In genomic region chr3:5019411-5020261, GRCh38 we compare ENCODE assay signal across 8 cellular contexts. TPM values are rescaled to one million over a fixed set of nuclear protein-coding genes. Genes with fewer than 3 reads are reported as not detected.
DNase-seq lines count a peak whose midpoint lies in the region; ATAC-seq, FAIRE-seq and TF ChIP-seq lines count a peak whose summit lies in the region.

No MANE protein-coding gene starts in this region.

- in situ Hi-C loops in brain microvascular endothelial cell (cut with HindIII; ENCODE audit: low pct_ligation_motif_present, low sequenced_read_pairs): no loop called here

- peaks cover 3% of the 10 kb centered on the region; the same call in 2 of the 3 replicates for H3K4me1 Mint-ChIP-seq in GM23338

- peaks cover 82% of the 10 kb centered on the region for H3K4me1 ChIP-seq in keratinocyte (ENCODE audit: control insufficient read depth, extremely low read depth, insufficient read depth, low read length)
- no peaks in the 10 kb centered on the region for H3K4me1 ChIP-seq in GM23338 (ENCODE audit: insufficient read depth)

- TF ChIP-seq CTCF in keratinocyte (optimal IDR thresholded peaks at IDR 0.05 in 1 of 3, IDR thresholded peaks at IDR 0.05 in 1 of 3, conservative IDR thresholded peaks at IDR 0.05 in 1 of 3; ENCODE audit: extremely low read depth in 1 of 3, insufficient read depth in 2 of 3, low read length in 3 of 3): no peak
- TF ChIP-seq CTCF in GM23338 (conservative IDR thresholded peaks at IDR 0.05; ENCODE audit: low read depth in 2 of 2): no peak
- no peak for TF ChIP-seq CTCF in brain microvascular endothelial cell (IDR thresholded peaks at IDR 0.05; ENCODE audit: low read depth, low read length, missing control alignments)

- ATAC-seq in GM18873 (IDR thresholded peaks at IDR 0.05; ENCODE audit: low FRiP score, unreplicated experiment) (no peak), GM23338 (no peak)

- H3K36me3 ChIP-seq in keratinocyte (ENCODE audit: control insufficient read depth in 2 of 2, extremely low read depth in 1 of 2, insufficient read depth in 2 of 2, low read length in 2 of 2) (no peaks in the 10 kb centered on the region), GM23338 (ENCODE audit: insufficient read depth) (no peaks in the 10 kb centered on the region), brain microvascular endothelial cell (replicated peaks) (no peaks in the 10 kb centered on the region)

- no peaks in the 10 kb centered on the region for H3K9me3 ChIP-seq in keratinocyte (ENCODE audit: control insufficient read depth, low read depth, low read length)

- H3K4me3 ChIP-seq in keratinocyte (ENCODE audit: control insufficient read depth in 2 of 3, extremely low read depth in 1 of 3, insufficient read depth in 2 of 3, low read depth in 1 of 3, low read length in 3 of 3): no peak overlapping the region
- no peak overlapping the region for H3K4me3 ChIP-seq in GM23338
- H3K4me3 ChIP-seq in brain microvascular endothelial cell (ENCODE audit: low read depth, low read length): no peak overlapping the region

- H3F3A ChIP-seq in GM23338 (replicated peaks; ENCODE audit: low read depth): no peaks in the 10 kb centered on the region

- DNase-seq in SW480 (ENCODE audit: low spot score): peak; percentile 66
- DNase-seq in activated T-cell treated with anti-CD3 and anti-CD28 coated beads for 48 hours (ENCODE audit: low read depth): peak; percentile 71
- DNase-seq in keratinocyte (ENCODE audit: low read depth, low spot score): no peak
- DNase-seq in stimulated activated CD8-positive, alpha-beta memory T cell treated with anti-CD3 and anti-CD28 coated beads, Interleukin-4, amount 100 ng/mL, for 48 hours: peak; percentile 85
- DNase-seq in GM23338 (ENCODE audit: low spot score): no peak
- DNase-seq in cerebellum (ENCODE audit: low spot score): no peak
- DNase-seq in brain microvascular endothelial cell: no peak

- peak overlapping the region; percentile 79 for H3K9ac ChIP-seq in keratinocyte (ENCODE audit: control insufficient read depth, extremely low read depth, insufficient read depth, low read length)

- peak overlapping the region; percentile 60 for H2AFZ ChIP-seq in keratinocyte (ENCODE audit: control insufficient read depth, low read length)
- no peak overlapping the region for H2AFZ ChIP-seq in GM23338

- no peaks in the 10 kb centered on the region for H3K79me2 ChIP-seq in keratinocyte (ENCODE audit: control insufficient read depth, insufficient read depth, low read length)
- H3K79me2 ChIP-seq in GM23338 (replicated peaks; ENCODE audit: insufficient read depth): no peaks in the 10 kb centered on the region

- no peak overlapping the region for H3K27ac Mint-ChIP-seq in GM23338

- H3K4me2 ChIP-seq in keratinocyte (ENCODE audit: control insufficient read depth, extremely low read depth, insufficient read depth, low read depth, low read length) (peak overlapping the region; percentile 22), GM23338 (no peak overlapping the region)

- dilution Hi-C loops in keratinocyte (cut with MboI; ENCODE audit: extremely low pct_ligation_motif_present, low sequenced_read_pairs): no loop called here

- no peak overlapping the region for H3K4me3 Mint-ChIP-seq in GM23338

- H3K27me3 Mint-ChIP-seq in GM23338 (ENCODE audit: insufficient read depth, low read depth, poor library complexity): peaks cover 1% of the 10 kb centered on the region

- no peaks in the 10 kb centered on the region for H4K20me1 ChIP-seq in keratinocyte (ENCODE audit: control insufficient read depth, extremely low read depth, insufficient read depth, low read length)
- H4K20me1 ChIP-seq in GM23338 (replicated peaks; ENCODE audit: insufficient read depth): no peaks in the 10 kb centered on the region

- FAIRE-seq in keratinocyte (lab: Jason Lieb, UNC): no peak

- peak overlapping the region; percentile 97 for H3K27ac ChIP-seq in keratinocyte (ENCODE audit: control insufficient read depth, insufficient read depth, low read length)
- H3K27ac ChIP-seq in GM23338 (ENCODE audit: low read depth): no peak overlapping the region
- H3K27ac ChIP-seq in brain microvascular endothelial cell: no peak overlapping the region

- H3K9me1 ChIP-seq in keratinocyte (ENCODE audit: control insufficient read depth, extremely low read depth, insufficient read depth, low read length): no peaks in the 10 kb centered on the region

- no peaks in the 10 kb centered on the region for H3K36me3 Mint-ChIP-seq in GM23338 (ENCODE audit: low read depth)

- H3K9me3 Mint-ChIP-seq in GM23338: no peaks in the 10 kb centered on the region

- H3K27me3 ChIP-seq in keratinocyte (ENCODE audit: control insufficient read depth, extremely low read depth, insufficient read depth, low read length): no peaks in the 10 kb centered on the region
- no peaks in the 10 kb centered on the region for H3K27me3 ChIP-seq in GM23338 (ENCODE audit: insufficient read depth)
- no peaks in the 10 kb centered on the region for H3K27me3 ChIP-seq in brain microvascular endothelial cell (replicated peaks)

- H3K9me2 ChIP-seq in GM23338 (ENCODE audit: insufficient read depth): no peaks in the 10 kb centered on the region

TF ChIP-seq in GM23338, 12 proteins besides CTCF, POLR2A, EP300 and RAD21:
- no peak for TF ChIP-seq EZH2phosphoT487 (IDR thresholded peaks at IDR 0.05; ENCODE audit: unreplicated experiment)

RNA-seq across cellular contexts. Expression of gene BHLHE40, which starts 40.4 kb away (rescaled TPM):
- polyA plus RNA-seq in keratinocyte: 73.9 to 95.7 TPM (median 74.3 TPM) in 3 replicates
- 84.5 TPM for polyA plus RNA-seq in keratinocyte (2011; ENCODE audit: low read depth)
- 52.6 and 66.7 TPM in 2 replicates for polyA plus RNA-seq in keratinocyte (2011; cell fraction: cytosol; rRNA removed)
- polyA plus RNA-seq in keratinocyte (2011; cell fraction: nucleus; rRNA removed): 296 and 339 TPM in 2 replicates
- polyA plus RNA-seq in keratinocyte (2012; ENCODE audit: low replicate concordance): 87.7 and 181 TPM in 2 replicates
- 73.6 to 138 TPM (median 96.1 TPM) in 3 replicates for polyA minus RNA-seq in keratinocyte
- polyA minus RNA-seq in keratinocyte (2011; cell fraction: cytosol; rRNA and poly(A)+ RNA removed): 67.1 TPM
- polyA minus RNA-seq in keratinocyte (2011; cell fraction: nucleus; rRNA and poly(A)+ RNA removed): 131 and 207 TPM in 2 replicates
- total RNA-seq in GM23338 (2014; rRNA removed; shearing (Covaris generic)): 1.7 and 2.2 TPM in 2 replicates
- polyA plus RNA-seq in GM23338 (2016; fragmentation: Nextera tagmentation; extraction: Ambion mirVana): 1.7 and 2.0 TPM in 2 replicates
- total RNA-seq in cerebellum: 6.5 TPM

Comparison
In these comparisons a context has a peak if more than half of its experiments do, and no peak if none do; other contexts are left out.
1. DNase-seq: peak in SW480 (single experiment), activated T-cell treated with anti-CD3 and anti-CD28 coated beads for 48 hours (single experiment) and stimulated activated CD8-positive, alpha-beta memory T cell treated with anti-CD3 and anti-CD28 coated beads, Interleukin-4, amount 100 ng/mL, for 48 hours (single experiment); none in keratinocyte (single experiment), GM23338 (single experiment), cerebellum (single experiment) and brain microvascular endothelial cell (single experiment).